Comparison of ENCODE assay signal across 15 cellular contexts in genomic region chr2:183214680-183215079, GRCh38.
DNase-seq lines count a peak whose midpoint lies in the region; ATAC-seq and TF ChIP-seq lines count a peak whose summit lies in the region.
"Had no signal": no experiment of that assay in that cellular context is flagged by ENCODE, and none has a peak within 500 bp of the region (broad histone marks: within the 10 kb centered on the region; RNA-seq: fewer than 3 reads in every experiment).

No MANE protein-coding gene starts in this region.

- H3K36me3 ChIP-seq in hepatocyte (replicated peaks; ENCODE audit: insufficient read depth, low read depth): no peaks in the 10 kb centered on the region
- H3K36me3 ChIP-seq: brain microvascular endothelial cell, ovary had no signal

- H3K27ac Mint-ChIP-seq in T-helper 2 cell treated with Interferon-gamma antibody and Interleukin-4, amounts not matched to agents 5 μg/mL and 100 μg/mL, for 36 hours: no peak overlapping the region
- H3K27ac Mint-ChIP-seq: activated T-helper 1 cell treated with anti-CD3 and anti-CD28 coated beads, Interleukin-12 subunit alpha, Interleukin-12 subunit beta, Interleukin-2, Interleukin-4 antibody, amounts not matched to agents 30 ng/mL and 10 ng/mL and 1 ng/mL, durations not matched to agents 14 hours and 24 hours and 36 hours; memory B cell had no signal

- no peak overlapping the region for H2AFZ ChIP-seq in hepatocyte

- H3K9me3 ChIP-seq in hepatocyte (ENCODE audit: low read depth): no peaks in the 10 kb centered on the region
- H3K9me3 ChIP-seq: ovary had no signal

- no peaks in the 10 kb centered on the region for H3K4me1 ChIP-seq in hepatocyte (ENCODE audit: insufficient read depth)

- H3K27me3 ChIP-seq in hepatocyte: no peaks in the 10 kb centered on the region
- H3K27me3 ChIP-seq: brain microvascular endothelial cell, ovary had no signal

- no peaks in the 10 kb centered on the region for H4K20me1 ChIP-seq in hepatocyte (ENCODE audit: insufficient read depth, poor library complexity, severe bottlenecking)

- no peak overlapping the region for H3K4me2 ChIP-seq in hepatocyte
- H3K4me2 ChIP-seq: SK-N-SH had no signal

- no peaks in the 10 kb centered on the region for H3K27me3 Mint-ChIP-seq in T-helper 2 cell treated with Interferon-gamma antibody and Interleukin-4, amounts not matched to agents 5 μg/mL and 100 μg/mL, for 36 hours (ENCODE audit: low read depth)
- H3K27me3 Mint-ChIP-seq: memory B cell had no signal

- H3K36me3 Mint-ChIP-seq in T-helper 2 cell treated with Interferon-gamma antibody and Interleukin-4, amounts not matched to agents 5 μg/mL and 100 μg/mL, for 36 hours (ENCODE audit: low read depth): peaks cover 12% of the 10 kb centered on the region

- H3K27ac ChIP-seq in hepatocyte: no peak overlapping the region
- H3K27ac ChIP-seq: brain microvascular endothelial cell, ovary had no signal

- no peaks in the 10 kb centered on the region for H3K9me2 ChIP-seq in hepatocyte (replicated peaks; ENCODE audit: insufficient read depth)
- H3K9me2 ChIP-seq: SK-N-SH had no signal

- 47% methylated on average over 2 of the region's 2 CpGs for WGBS in hepatocyte (ENCODE audit: low lambda C conversion rate, missing lambda C conversion rate)

- peaks cover 21% of the 10 kb centered on the region for H3K4me1 Mint-ChIP-seq in T-helper 2 cell treated with Interferon-gamma antibody and Interleukin-4, amounts not matched to agents 5 μg/mL and 100 μg/mL, for 36 hours (ENCODE audit: low read depth)

- no peak overlapping the region for H3K4me3 Mint-ChIP-seq in T-helper 2 cell treated with Interferon-gamma antibody and Interleukin-4, amounts not matched to agents 5 μg/mL and 100 μg/mL, for 36 hours
- H3K4me3 Mint-ChIP-seq: activated T-helper 1 cell treated with anti-CD3 and anti-CD28 coated beads, Interleukin-12 subunit alpha, Interleukin-12 subunit beta, Interleukin-2, Interleukin-4 antibody, amounts not matched to agents 30 ng/mL and 10 ng/mL and 1 ng/mL, durations not matched to agents 14 hours and 24 hours and 36 hours; memory B cell had no signal

- H3K4me3 ChIP-seq in hepatocyte: no peak overlapping the region
- H3K4me3 ChIP-seq: ovary had no signal

- H3K9me3 Mint-ChIP-seq in T-helper 2 cell treated with Interferon-gamma antibody and Interleukin-4, amounts not matched to agents 5 μg/mL and 100 μg/mL, for 36 hours: peaks cover 6% of the 10 kb centered on the region

- no peaks in the 10 kb centered on the region for H3K79me2 ChIP-seq in hepatocyte

- DNase-seq in hepatocyte (ENCODE audit: low spot score) (no peak), NCI-H748 treated with DMSO at 0.1 percent for 48 hours (lab: John Stamatoyannopoulos, UW) (no peak), ecto neural progenitor cell (ENCODE audit: low spot score) (no peak)
- DNase-seq in T-helper 2 cell treated with Interferon-gamma antibody and Interleukin-4, amounts not matched to agents 5 μg/mL and 100 μg/mL, for 36 hours (ENCODE audit: low spot score): no peak
- DNase-seq: AML-193, brain microvascular endothelial cell, NCI-H146, ovary, SK-N-SH had no signal

- no peak for TF ChIP-seq CTCF in hepatocyte (IDR thresholded peaks at IDR 0.05; ENCODE audit: poor library complexity)

- ATAC-seq in GM18508 (IDR thresholded peaks at IDR 0.05; ENCODE audit: insufficient read depth, unreplicated experiment): peak; percentile 96
- peak; percentile 84 for ATAC-seq in GM19452 (IDR thresholded peaks at IDR 0.05; ENCODE audit: unreplicated experiment)
- ATAC-seq in HG02840 (IDR thresholded peaks at IDR 0.05; ENCODE audit: low FRiP score, unreplicated experiment): peak; percentile 85
- ATAC-seq in HG03442 (IDR thresholded peaks at IDR 0.05; ENCODE audit: unreplicated experiment): peak; percentile 81
